ENCODE assay signal across 26 cellular contexts in genomic region chr15:27686971-27687370, GRCh38.
DNase-seq lines count a peak whose midpoint lies in the region; ATAC-seq and TF ChIP-seq lines count a peak whose summit lies in the region.
"Had no signal": no experiment of that assay in that cellular context is flagged by ENCODE, and none has a peak within 500 bp of the region (broad histone marks: within the 10 kb centered on the region; RNA-seq: fewer than 3 reads in every experiment).

No MANE protein-coding gene starts in this region.

- ATAC-seq in T-cell (replicated peaks in 1 of 4): no peak

- DNase-seq in coronary artery (ENCODE audit: low spot score) (peak; percentile 40), mesendoderm (no peak), caudate nucleus (lab: John Stamatoyannopoulos, UW) (no peak), T-cell (no peak), SIG-M5 treated with dmso at 0.1 percent for 504 hours (lab: John Stamatoyannopoulos, UW; ENCODE audit: unreplicated experiment) (no peak)
- no peak for DNase-seq in activated CD4-positive, alpha-beta T cell treated with anti-CD3 and anti-CD28 coated beads, Interleukin-2, amount 50 U/mL, for 4 hours
- DNase-seq: C1 segment of cervical spinal cord; Caco-2; CD4-positive, alpha-beta memory T cell; DMS79 treated with DMSO at 0.1 percent for 48 hours; GF-D8; HFFc6; KG1; MG63; NCI-H1105 treated with DMSO at 0.1 percent for 48 hours; NCI-H146; NCI-H1930; NCI-H446 treated with DMSO at 0.1 percent for 48 hours; NCI-H526; NCI-H82; NK-92 treated with Interleukin-12 subunit alpha and Interleukin-12 subunit beta, amount 100 ng/mL, for 24 hours; PC-9; RPMI8226; SHP77 had no signal

- H3K9me3 ChIP-seq in HUES6 (ENCODE audit: control insufficient read depth, insufficient read depth, low read depth, low read length): no peaks in the 10 kb centered on the region
- H3K9me3 ChIP-seq: Caco-2, HAP-1, MG63 had no signal

- no peaks in the 10 kb centered on the region for H3K27me3 Mint-ChIP-seq in T-cell
- H3K27me3 Mint-ChIP-seq: CD4-positive, alpha-beta memory T cell had no signal

- H2AK5ac ChIP-seq in mesendoderm (ENCODE audit: low read length): no peak overlapping the region

- H3K4ac ChIP-seq in mesendoderm (ENCODE audit: low read depth, low read length): no peak overlapping the region

- H3K4me3 ChIP-seq in HUES6 (ENCODE audit: low read depth, low read length): no peak overlapping the region
- H3K4me3 ChIP-seq in coronary artery: no peak overlapping the region
- no peak overlapping the region for H3K4me3 ChIP-seq in mesendoderm (ENCODE audit: low read length)
- H3K4me3 ChIP-seq: HAP-1, MG63, PC-9 had no signal

- H3K79me1 ChIP-seq in mesendoderm (ENCODE audit: low read length): no peaks in the 10 kb centered on the region

- no peak overlapping the region for H3K18ac ChIP-seq in mesendoderm (ENCODE audit: low read length)

- TF ChIP-seq CTCF in coronary artery (IDR thresholded peaks at IDR 0.05): no peak

- no peak overlapping the region for H2BK15ac ChIP-seq in mesendoderm (replicated peaks; ENCODE audit: low read depth)

- H2BK120ac ChIP-seq in mesendoderm (ENCODE audit: low read depth, low read length): no peak overlapping the region

- POLR2A ChIA-PET in T-cell (lab: Charles Lee): no interaction called here

- no peak overlapping the region for H3K9ac ChIP-seq in HUES6 (ENCODE audit: low read length)
- no peak overlapping the region for H3K9ac ChIP-seq in mesendoderm (ENCODE audit: low read length)

- CTCF ChIA-PET in T-cell (lab: Charles Lee): no interaction called here

- no peak overlapping the region for H4K5ac ChIP-seq in mesendoderm (ENCODE audit: low read length)

- H3K4me1 ChIP-seq in HUES6 (ENCODE audit: control insufficient read depth, insufficient read depth, low read length): peaks cover 11% of the 10 kb centered on the region; the same call in 1 of the 2 replicates
- H3K4me1 ChIP-seq in mesendoderm (ENCODE audit: control insufficient read depth, low read depth, low read length): no peaks in the 10 kb centered on the region
- H3K4me1 ChIP-seq: Caco-2, HAP-1 had no signal

- H3K4me2 ChIP-seq in mesendoderm (ENCODE audit: low read length): no peak overlapping the region
- H3K4me2 ChIP-seq: PC-9 had no signal

- H3K4me1 Mint-ChIP-seq in T-cell: no peaks in the 10 kb centered on the region
- H3K4me1 Mint-ChIP-seq: CD4-positive, alpha-beta memory T cell had no signal

- no peak overlapping the region for H3K23ac ChIP-seq in mesendoderm (ENCODE audit: low read length)

- H3K27me3 ChIP-seq in HUES6 (ENCODE audit: control insufficient read depth, insufficient read depth, low read length) (no peaks in the 10 kb centered on the region), mesendoderm (ENCODE audit: insufficient read depth, low read length, poor library complexity) (no peaks in the 10 kb centered on the region)
- H3K27me3 ChIP-seq: MG63 had no signal

- H3K27ac ChIP-seq in HUES6 (ENCODE audit: low read depth, low read length): peak overlapping the region; percentile 9; the same call in 1 of the 2 replicates
- H3K27ac ChIP-seq in coronary artery: no peak overlapping the region
- peak overlapping the region; percentile 18 for H3K27ac ChIP-seq in mesendoderm (ENCODE audit: low read depth, low read length)
- no peak overlapping the region for H3K27ac ChIP-seq in caudate nucleus (ENCODE audit: low read depth, low read length)
- H3K27ac ChIP-seq: PC-9 had no signal

- H3K36me3 Mint-ChIP-seq in T-cell: no peaks in the 10 kb centered on the region
- H3K36me3 Mint-ChIP-seq: CD4-positive, alpha-beta memory T cell had no signal

- no peak overlapping the region for H3K56ac ChIP-seq in mesendoderm (ENCODE audit: low read length)

- no peak overlapping the region for H4K8ac ChIP-seq in mesendoderm (ENCODE audit: low read depth, low read length)

- no peaks in the 10 kb centered on the region for H3K36me3 ChIP-seq in HUES6 (ENCODE audit: control insufficient read depth, insufficient read depth, low read length)
- no peaks in the 10 kb centered on the region for H3K36me3 ChIP-seq in mesendoderm (ENCODE audit: control insufficient read depth, insufficient read depth, low read length)
- H3K36me3 ChIP-seq: HAP-1, MG63 had no signal

- H3K79me2 ChIP-seq in mesendoderm (ENCODE audit: control insufficient read depth, insufficient read depth, low read length): no peaks in the 10 kb centered on the region

- H3K27ac Mint-ChIP-seq in T-cell: no peak overlapping the region
- H3K27ac Mint-ChIP-seq: CD4-positive, alpha-beta memory T cell; HFFc6 had no signal

- no peak overlapping the region for H2BK5ac ChIP-seq in mesendoderm (ENCODE audit: low read length)

- no CpG with 5 or more reads among the region's 7 CpGs for WGBS in mesendoderm (ENCODE audit: extremely low coverage, insufficient coverage, low lambda C conversion rate)

- peaks cover 0 to 8% (median under 1%) of the 10 kb centered on the region in 3 donors for H3K9me3 Mint-ChIP-seq in T-cell

- no peak overlapping the region for H3K4me3 Mint-ChIP-seq in T-cell
- H3K4me3 Mint-ChIP-seq: CD4-positive, alpha-beta memory T cell; HFFc6 had no signal

Comparison
In these comparisons a context has a peak if more than half of its experiments do, and no peak if none do; other contexts are left out.
1. H3K27ac ChIP-seq: peak in HUES6 (single experiment) and mesendoderm (single experiment); none in coronary artery (0 of 2) and caudate nucleus (single experiment).